In the genomic region with DNA sequence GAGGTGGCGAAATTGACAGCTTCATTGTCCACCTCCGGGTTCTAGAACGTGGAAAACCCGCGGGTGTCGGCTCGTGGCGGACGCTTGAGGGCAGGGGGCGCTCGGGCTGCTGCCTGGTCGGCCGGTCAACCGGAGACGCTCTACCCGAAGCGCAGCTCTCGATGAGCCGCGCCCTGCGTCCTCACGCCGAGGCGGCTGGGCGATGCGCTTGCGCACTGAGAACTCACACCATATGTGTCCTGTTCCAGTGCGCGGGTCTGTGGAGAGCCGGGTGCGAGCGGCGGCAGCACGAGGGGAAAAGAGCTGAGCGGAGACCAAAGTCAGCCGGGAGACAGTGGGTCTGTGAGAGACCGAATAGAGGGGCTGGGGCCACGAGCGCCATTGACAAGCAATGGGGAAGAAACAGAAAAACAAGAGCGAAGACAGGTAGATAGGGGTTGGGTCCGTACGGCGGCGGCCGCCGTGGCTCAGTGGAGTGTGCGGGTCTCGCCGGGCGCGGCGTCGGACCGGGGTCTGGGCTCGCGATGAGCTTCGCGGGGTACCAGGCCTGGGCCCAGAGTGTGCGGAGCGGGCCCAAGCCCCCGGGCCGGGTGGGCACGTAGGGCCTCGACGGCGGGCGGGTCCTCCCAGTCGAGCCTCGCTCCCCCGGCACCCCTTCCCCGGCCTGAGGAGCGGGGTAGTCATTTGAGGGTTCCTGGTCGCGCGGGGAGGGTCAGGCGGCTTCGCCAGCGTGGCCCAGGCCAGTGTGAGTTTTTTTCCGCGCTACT, we compare ENCODE assay signal across 8 cellular contexts. TPM values are rescaled to one million over a fixed set of nuclear protein-coding genes. Genes with fewer than 3 reads are reported as not detected.
DNase-seq lines count a peak whose midpoint lies in the region; ATAC-seq, FAIRE-seq and TF ChIP-seq lines count a peak whose summit lies in the region.

Gene EIF5B (plus strand): TSS at position 226 of the 767 bp plus-strand sequence. CDS start 166 bp downstream, at position 392.

- SMC1A ChIA-PET in GM12878 (lab: Charles Lee; ENCODE audit: uncharacterized antibody, unreplicated experiment) = interaction anchor here (0.8 to 5.6 kb wide), 12 partner anchors 10 to 177 kb away, joined by 3 to 32 read pairs (median 4); no protein-coding TSS in a partner anchor

- peak; percentile 75 to 86 (median 79) for TF ChIP-seq CTCF in GM12878 (IDR thresholded peaks at IDR 0.05 in 2 of 3, conservative IDR thresholded peaks at IDR 0.05 in 1 of 3; ENCODE audit: control insufficient read depth in 2 of 3, extremely low read depth in 1 of 3, insufficient read depth in 1 of 3, low read depth in 3 of 3, low read length in 3 of 3)
- peak; percentile 60 for TF ChIP-seq CTCF in retinal pigment epithelial cell (conservative IDR thresholded peaks at IDR 0.05; ENCODE audit: low read depth, low read length)

- H3K9me3 ChIP-seq in GM12878 (replicated peaks; ENCODE audit: control insufficient read depth, insufficient read depth, low read length) = no peaks in the 10 kb centered on the region

- under 1% methylated on average over 70 of the region's 80 CpGs for WGBS in GM12878 (ENCODE audit: insufficient coverage, insufficient replicate concordance, low lambda C conversion rate, missing lambda C conversion rate)

- H3K36me3 ChIP-seq in GM12878 (ENCODE audit: control insufficient read depth in 2 of 2, insufficient read depth in 2 of 2, low read length in 1 of 2) = peaks cover 0 to 10% of the 10 kb centered on the region in 2 experiments; a peak in 1 of 4 replicates

- H3K9ac ChIP-seq in GM12878 (ENCODE audit: control insufficient read depth, insufficient read depth, low read length) = peak within 1 kb of the TSS; percentile 85

- peak within 1 kb of the TSS; percentile 98 for H3K4me2 ChIP-seq in GM12878 (ENCODE audit: control insufficient read depth, insufficient read depth)

- H2AFZ ChIP-seq in GM12878 (ENCODE audit: control insufficient read depth, low read depth, low read length) = peak within 1 kb of the TSS; percentile 98

- in situ Hi-C loops in GM12878 (cut with MboI) = no loop called here

- peak; percentile 92 for DNase-seq in A172 (ENCODE audit: low spot score)
- DNase-seq in NCI-H2081 (lab: John Stamatoyannopoulos, UW) = peak; percentile 94 to 98
- DNase-seq in T1000 (lab: John Stamatoyannopoulos, UW) = peak; percentile 88
- DNase-seq in GM12878 (ENCODE audit: low read depth, low spot score) = peak; percentile 90
- DNase-seq in hypothalamus (lab: John Stamatoyannopoulos, UW) = peak; percentile 56 to 97 (median 92)
- DNase-seq in retinal pigment epithelial cell (ENCODE audit: low read depth) = peak; percentile 84

- intact Hi-C loops in GM12878 (cut with micrococcal nuclease; ENCODE audit: unreplicated experiment) = loop anchor here (5.0 kb wide), 1 partner anchor 250 kb away; no protein-coding TSS in a partner anchor

- POLR2A ChIA-PET in GM12878 (lab: Charles Lee) = interaction anchor here (0.6 to 3.6 kb wide), 10 partner anchors 11 to 1645 kb away, joined by 3 to 30 read pairs (median 4); partner anchors contain the start of genes C2orf15, LIPT1 and TSGA10

- H3K27me3 ChIP-seq in GM12878 (replicated peaks in 1 of 2; ENCODE audit: control insufficient read depth in 2 of 2, insufficient read depth in 2 of 2, low read length in 1 of 2) = no peaks in the 10 kb centered on the region

- ATAC-seq in GM18519 (IDR thresholded peaks at IDR 0.05; ENCODE audit: low FRiP score, unreplicated experiment) (peak; percentile 51), HG03045 (IDR thresholded peaks at IDR 0.05; ENCODE audit: unreplicated experiment) (peak; percentile 61), GM12878 (peak; percentile 87)

- CTCF ChIA-PET in GM12878 (lab: Yijun Ruan, JAX) = interaction anchor here (0.7 to 2.7 kb wide), 12 partner anchors 8 to 196 kb away, joined by 3 to 15 read pairs (median 6); partner anchors contain the start of genes C2orf15, LIPT1, REV1 and TSGA10

- no TSS peak for BruUV-seq in GM12878 (replicated peaks; lab: Mats Ljungman, UMichigan)

- H3K27ac ChIP-seq in GM12878 (ENCODE audit: control insufficient read depth, insufficient read depth) = peak within 1 kb of the TSS; percentile 98

- peak; percentile 95 for TF ChIP-seq POLR2A in GM12878 (IDR thresholded peaks at IDR 0.05; ENCODE audit: low read depth, low read length)

- H3K4me1 ChIP-seq in GM12878 (ENCODE audit: control insufficient read depth, insufficient read depth, low read length) = peaks cover 5% of the 10 kb centered on the region

- H4K20me1 ChIP-seq in GM12878 (ENCODE audit: control insufficient read depth, insufficient read depth) = no peaks in the 10 kb centered on the region

- RAD21 ChIA-PET in GM12878 (lab: Charles Lee; ENCODE audit: unreplicated experiment) = interaction anchor here (0.8 to 4.5 kb wide), 6 partner anchors 10 to 606 kb away, joined by 3 to 29 read pairs (median 4); partner anchors contain the start of genes C2orf15 and MGAT4A

- peak; percentile 77 for FAIRE-seq in GM12878 (lab: Jason Lieb, UNC)

- H3K4me3 ChIP-seq in GM12878 (peak within 1 kb of the TSS; percentile 89), retinal pigment epithelial cell (ENCODE audit: low read length) (peak within 1 kb of the TSS; percentile 98)

- peaks cover 79% of the 10 kb centered on the region for H3K79me2 ChIP-seq in GM12878 (ENCODE audit: control insufficient read depth, insufficient read depth, low read length)

- TF ChIP-seq RAD21 in GM12878 (IDR thresholded peaks at IDR 0.05; ENCODE audit: insufficient read depth, low read depth, low read length) = peak; percentile 10; the same call in 1 of the 2 replicates

- peak; percentile 5 to 19; a peak in 1 of 4 replicates for TF ChIP-seq EP300 in GM12878 (IDR thresholded peaks at IDR 0.05; ENCODE audit: borderline replicate concordance in 1 of 2, control insufficient read depth in 1 of 2, low read depth in 2 of 2, low read length in 2 of 2)

TF ChIP-seq in GM12878, 131 proteins besides CTCF, POLR2A, EP300 and RAD21 (continues in another document):
- TF ChIP-seq JUND (IDR thresholded peaks at IDR 0.05; ENCODE audit: low read depth, low read length) = no peak
- TF ChIP-seq NBN (IDR thresholded peaks at IDR 0.05) = peak; percentile 22; the same call in 1 of the 2 replicates
- no peak for TF ChIP-seq STAT3 (IDR thresholded peaks at IDR 0.05; ENCODE audit: low read depth, low read length)
- TF ChIP-seq, protein P1, sequence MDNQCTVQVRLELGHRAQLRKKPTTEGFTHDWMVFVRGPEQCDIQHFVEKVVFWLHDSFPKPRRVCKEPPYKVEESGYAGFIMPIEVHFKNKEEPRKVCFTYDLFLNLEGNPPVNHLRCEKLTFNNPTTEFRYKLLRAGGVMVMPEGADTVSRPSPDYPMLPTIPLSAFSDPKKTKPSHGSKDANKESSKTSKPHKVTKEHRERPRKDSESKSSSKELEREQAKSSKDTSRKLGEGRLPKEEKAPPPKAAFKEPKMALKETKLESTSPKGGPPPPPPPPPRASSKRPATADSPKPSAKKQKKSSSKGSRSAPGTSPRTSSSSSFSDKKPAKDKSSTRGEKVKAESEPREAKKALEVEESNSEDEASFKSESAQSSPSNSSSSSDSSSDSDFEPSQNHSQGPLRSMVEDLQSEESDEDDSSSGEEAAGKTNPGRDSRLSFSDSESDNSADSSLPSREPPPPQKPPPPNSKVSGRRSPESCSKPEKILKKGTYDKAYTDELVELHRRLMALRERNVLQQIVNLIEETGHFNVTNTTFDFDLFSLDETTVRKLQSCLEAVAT (IDR thresholded peaks at IDR 0.05) = no peak
- no peak for TF ChIP-seq ATF3 (IDR thresholded peaks at IDR 0.05; ENCODE audit: borderline replicate concordance, extremely low read depth, low read depth, low read length)
- TF ChIP-seq BRCA1 (IDR thresholded peaks at IDR 0.05; ENCODE audit: low read depth, low read length) = 0 out of 2 replicates have a peak, but pooled peaks have one; percentile 20
- TF ChIP-seq RBBP5 (conservative IDR thresholded peaks at IDR 0.05) = no peak
- TF ChIP-seq LARP7 (IDR thresholded peaks at IDR 0.05) = peak; percentile 72
- peak; percentile 59; the same call in 1 of the 2 replicates for TF ChIP-seq TCF3 (IDR thresholded peaks at IDR 0.05; ENCODE audit: borderline replicate concordance, insufficient read depth, low read depth, low read length)
- peak; percentile 57; the same call in 1 of the 2 replicates for TF ChIP-seq YY1 (IDR thresholded peaks at IDR 0.05; ENCODE audit: low read depth, low read length)

RNA-seq across cellular contexts. Expression of gene EIF5B, which starts in this region (rescaled TPM):
- 17.2 and 19.1 TPM in 2 replicates for total RNA-seq in A172 (2014; rRNA removed; shearing (Covaris generic))
- 71.7 and 75.7 TPM in 2 replicates for total RNA-seq in GM12878 (2013; cell fraction: nucleolus; rRNA removed)
- 37.6 and 42.0 TPM in 2 replicates for total RNA-seq in GM12878 (2014; rRNA removed)
- total RNA-seq in GM12878 (2014; rRNA removed; fragmentation: Illumina TruSeq; extraction: Trizol) = 33.9 and 38.7 TPM in 2 replicates
- 47.0 and 53.8 TPM in 2 replicates for total RNA-seq in GM12878 (2021)
- polyA plus RNA-seq in GM12878 (2011; ENCODE audit: low read depth) = 26.3 TPM
- polyA plus RNA-seq in GM12878 (2011; rRNA removed) = 21.7 and 22.1 TPM in 2 replicates
- 13.9 and 23.8 TPM in 2 replicates for polyA plus RNA-seq in GM12878 (2011; cell fraction: cytosol; rRNA removed)
- polyA plus RNA-seq in GM12878 (2011; cell fraction: nucleus; rRNA removed) = 30.4 and 39.6 TPM in 2 replicates
- 49.7 and 50.1 TPM in 2 replicates for polyA plus RNA-seq in GM12878 (2012)
- 119 and 143 TPM in 2 replicates for polyA plus RNA-seq in GM12878 (2014; fragmentation: Illumina TruSeq; extraction: Trizol)
- polyA plus RNA-seq in GM12878 (2014; fragmentation: Nextera tagmentation; extraction: Ambion mirVana) = 10 to 100 TPM; 38.2 to 52.4 TPM
- polyA plus RNA-seq in GM12878 (2014; rRNA removed) = 36.7 and 37.2 TPM in 2 replicates
- 10 to 100 TPM; 43.5 to 46.7 TPM for polyA plus RNA-seq in GM12878 (2016; fragmentation: Nextera tagmentation; extraction: Ambion mirVana)
- 45.9 and 49.7 TPM in 2 replicates for polyA minus RNA-seq in GM12878 (2011; rRNA and poly(A)+ RNA removed)
- 5.3 and 7.8 TPM in 2 replicates for polyA minus RNA-seq in GM12878 (2011; cell fraction: cytosol; rRNA and poly(A)+ RNA removed)
- 34.8 and 50.1 TPM in 2 replicates for polyA minus RNA-seq in GM12878 (2011; cell fraction: nucleus; rRNA and poly(A)+ RNA removed)

Comparison
In these comparisons a context has a peak if more than half of its experiments do, and no peak if none do; other contexts are left out.
1. Peak in every context shown above with its lines: DNase-seq, ATAC-seq, H3K4me3 ChIP-seq and H3K27ac ChIP-seq.